ENCODE assay signal across 1 cellular context in the genomic region with DNA sequence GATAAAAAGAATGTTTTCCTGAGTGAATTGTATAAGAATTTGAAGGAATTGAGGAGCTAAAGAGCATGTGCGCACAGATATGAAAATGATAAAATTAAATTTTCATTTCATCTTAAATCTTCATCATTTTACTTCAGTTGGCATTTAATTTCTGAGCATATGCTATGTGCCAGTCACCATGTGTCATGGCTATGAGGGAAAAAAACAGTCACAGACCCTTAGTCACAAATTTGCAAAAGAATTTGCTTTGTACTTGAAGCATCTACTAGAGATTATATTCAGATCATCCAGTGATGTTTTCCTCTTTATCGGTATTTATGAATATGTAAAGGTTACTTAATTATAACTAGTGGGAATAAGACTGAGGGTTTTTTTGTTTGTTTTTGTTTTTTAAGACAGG.
TF ChIP-seq lines count a peak whose summit lies in the region.

No MANE protein-coding gene starts in this region.

TF ChIP-seq in HCT116, 20 proteins besides CTCF, POLR2A, EP300 and RAD21:
- TF ChIP-seq SP1 (IDR thresholded peaks at IDR 0.05; ENCODE audit: low read depth) (no peak), EZH2phosphoT487 (IDR thresholded peaks at IDR 0.05; ENCODE audit: borderline replicate concordance) (no peak), FOSL1 (IDR thresholded peaks at IDR 0.05; ENCODE audit: low read depth) (no peak)
- TF ChIP-seq, protein P1, sequence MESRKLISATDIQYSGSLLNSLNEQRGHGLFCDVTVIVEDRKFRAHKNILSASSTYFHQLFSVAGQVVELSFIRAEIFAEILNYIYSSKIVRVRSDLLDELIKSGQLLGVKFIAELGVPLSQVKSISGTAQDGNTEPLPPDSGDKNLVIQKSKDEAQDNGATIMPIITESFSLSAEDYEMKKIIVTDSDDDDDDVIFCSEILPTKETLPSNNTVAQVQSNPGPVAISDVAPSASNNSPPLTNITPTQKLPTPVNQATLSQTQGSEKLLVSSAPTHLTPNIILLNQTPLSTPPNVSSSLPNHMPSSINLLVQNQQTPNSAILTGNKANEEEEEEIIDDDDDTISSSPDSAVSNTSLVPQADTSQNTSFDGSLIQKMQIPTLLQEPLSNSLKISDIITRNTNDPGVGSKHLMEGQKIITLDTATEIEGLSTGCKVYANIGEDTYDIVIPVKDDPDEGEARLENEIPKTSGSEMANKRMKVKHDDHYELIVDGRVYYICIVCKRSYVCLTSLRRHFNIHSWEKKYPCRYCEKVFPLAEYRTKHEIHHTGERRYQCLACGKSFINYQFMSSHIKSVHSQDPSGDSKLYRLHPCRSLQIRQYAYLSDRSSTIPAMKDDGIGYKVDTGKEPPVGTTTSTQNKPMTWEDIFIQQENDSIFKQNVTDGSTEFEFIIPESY (IDR thresholded peaks at IDR 0.05; ENCODE audit: extremely low read depth, insufficient replicate concordance, low read length): no peak
- TF ChIP-seq, protein P2, sequence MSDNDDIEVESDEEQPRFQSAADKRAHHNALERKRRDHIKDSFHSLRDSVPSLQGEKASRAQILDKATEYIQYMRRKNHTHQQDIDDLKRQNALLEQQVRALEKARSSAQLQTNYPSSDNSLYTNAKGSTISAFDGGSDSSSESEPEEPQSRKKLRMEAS (IDR thresholded peaks at IDR 0.05): no peak
- TF ChIP-seq, protein P3, sequence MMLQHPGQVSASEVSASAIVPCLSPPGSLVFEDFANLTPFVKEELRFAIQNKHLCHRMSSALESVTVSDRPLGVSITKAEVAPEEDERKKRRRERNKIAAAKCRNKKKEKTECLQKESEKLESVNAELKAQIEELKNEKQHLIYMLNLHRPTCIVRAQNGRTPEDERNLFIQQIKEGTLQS (IDR thresholded peaks at IDR 0.05): no peak
